Comparison of ENCODE assay signal across 9 cellular contexts in genomic region chr1:161226320-161226711, GRCh38. TPM values are rescaled to one million over a fixed set of nuclear protein-coding genes. Genes with fewer than 3 reads are reported as not detected.
DNase-seq lines count a peak whose midpoint lies in the region; TF ChIP-seq lines count a peak whose summit lies in the region.
"Had no signal": no experiment of that assay in that cellular context is flagged by ENCODE, and none has a peak within 500 bp of the region (broad histone marks: within the 10 kb centered on the region; RNA-seq: fewer than 3 reads in every experiment).

No MANE protein-coding gene starts in this region.

- H3K9ac ChIP-seq in OCI-LY1 (ENCODE audit: low read length) = peak overlapping the region; percentile 77
- H3K9ac ChIP-seq in endodermal cell (ENCODE audit: extremely low read depth, low read length, poor library complexity, severe bottlenecking) = no peak overlapping the region

- H3K4me2 ChIP-seq in OCI-LY1 (ENCODE audit: low read length) = peak overlapping the region; percentile 87
- peak overlapping the region; percentile 96 for H3K4me2 ChIP-seq in osteoblast (ENCODE audit: insufficient read depth, low read length)

- H3K9me3 ChIP-seq in OCI-LY1 (ENCODE audit: low read length) = no peaks in the 10 kb centered on the region
- H3K9me3 ChIP-seq in endodermal cell (ENCODE audit: control insufficient read depth, low read length) = no peaks in the 10 kb centered on the region
- no peaks in the 10 kb centered on the region for H3K9me3 ChIP-seq in osteoblast (ENCODE audit: low read depth, low read length)

- peaks cover 24% of the 10 kb centered on the region for H3K4me1 ChIP-seq in OCI-LY1 (ENCODE audit: insufficient read depth, low read length, severe bottlenecking)
- peaks cover 14% of the 10 kb centered on the region for H3K4me1 ChIP-seq in endodermal cell (ENCODE audit: control insufficient read depth, insufficient read depth, low read length)
- H3K4me1 ChIP-seq in osteoblast (ENCODE audit: insufficient read depth, low read length) = peaks cover 17% of the 10 kb centered on the region

- peak overlapping the region; percentile 28 for H3K27ac ChIP-seq in OCI-LY1 (ENCODE audit: low read depth, low read length, poor library complexity, severe bottlenecking)
- H3K27ac ChIP-seq in endodermal cell (ENCODE audit: low read depth, low read length) = no peak overlapping the region
- peak overlapping the region; percentile 66 for H3K27ac ChIP-seq in osteoblast (ENCODE audit: low read depth, low read length)

- no peaks in the 10 kb centered on the region for H3K9me2 ChIP-seq in OCI-LY1 (ENCODE audit: low read depth, low read length)

- H3K27ac Mint-ChIP-seq in endodermal cell = peak overlapping the region; percentile 94

- peak overlapping the region; percentile 74 for H3K4me3 ChIP-seq in OCI-LY1 (ENCODE audit: low read depth, low read length, poor library complexity, severe bottlenecking)
- peak overlapping the region; percentile 96 for H3K4me3 ChIP-seq in endodermal cell (ENCODE audit: low read length)
- peak overlapping the region; percentile 96 for H3K4me3 ChIP-seq in osteoblast (ENCODE audit: insufficient read depth, low read length)

- peaks cover 16% of the 10 kb centered on the region for H3K36me3 Mint-ChIP-seq in endodermal cell (ENCODE audit: low read depth)

- H3K4me3 Mint-ChIP-seq in endodermal cell = peak overlapping the region; percentile 85

- H4K20me1 ChIP-seq in OCI-LY1 (ENCODE audit: insufficient read depth, low read length) = no peaks in the 10 kb centered on the region
- H4K20me1 ChIP-seq in osteoblast (ENCODE audit: insufficient read depth, low read length) = no peaks in the 10 kb centered on the region

- DNase-seq in ELR (ENCODE audit: low read depth) (peak; percentile 23), endodermal cell (peak; percentile 65), osteoblast (ENCODE audit: insufficient read length, low spot score, missing footprints) (no peak), 8988T (no peak), D341Med (ENCODE audit: low spot score) (no peak), GM10266 (ENCODE audit: extremely low spot score) (no peak), HT-29 (ENCODE audit: low spot score) (no peak)

- no peaks in the 10 kb centered on the region for H3F3A ChIP-seq in OCI-LY1 (ENCODE audit: insufficient read depth, low read length)

- H3K27me3 ChIP-seq in OCI-LY1 (ENCODE audit: insufficient read depth, low read length) (no peaks in the 10 kb centered on the region), endodermal cell (ENCODE audit: control insufficient read depth, insufficient read depth, low read length, poor library complexity, severe bottlenecking) (no peaks in the 10 kb centered on the region), osteoblast (ENCODE audit: insufficient read depth, low read length) (no peaks in the 10 kb centered on the region)

- no peaks in the 10 kb centered on the region for H3K9me3 Mint-ChIP-seq in endodermal cell

- peaks cover 32% of the 10 kb centered on the region for H3K36me3 ChIP-seq in OCI-LY1 (ENCODE audit: insufficient read depth, low read length)
- H3K36me3 ChIP-seq in endodermal cell (ENCODE audit: control insufficient read depth, insufficient read depth, low read length) = peaks cover 14% of the 10 kb centered on the region
- peaks cover 21% of the 10 kb centered on the region for H3K36me3 ChIP-seq in osteoblast (ENCODE audit: insufficient read depth, low read length)

- H3K79me2 ChIP-seq in OCI-LY1 (ENCODE audit: insufficient read depth, low read length) = no peaks in the 10 kb centered on the region
- H3K79me2 ChIP-seq in osteoblast (ENCODE audit: insufficient read depth, low read length) = peaks cover 12% of the 10 kb centered on the region

- H3K27me3 Mint-ChIP-seq in endodermal cell (ENCODE audit: insufficient read depth) = no peaks in the 10 kb centered on the region

- H3K4me1 Mint-ChIP-seq in endodermal cell = peaks cover 45% of the 10 kb centered on the region

- TF ChIP-seq CTCF in OCI-LY1 (IDR thresholded peaks at IDR 0.05; ENCODE audit: low read length) = no peak
- no peak for TF ChIP-seq CTCF in endodermal cell (conservative IDR thresholded peaks at IDR 0.05)
- TF ChIP-seq CTCF in osteoblast (IDR thresholded peaks at IDR 0.05; ENCODE audit: extremely low read depth, low read depth, low read length) = no peak
- TF ChIP-seq CTCF in GM10266 (IDR thresholded peaks at IDR 0.05; ENCODE audit: control insufficient read depth, insufficient read depth, low read depth, missing control alignments) = no peak

- 15 to 47% methylated on average over 4 to 15 of the region's 15 CpGs for WGBS in endodermal cell (ENCODE audit: insufficient coverage in 1 of 2, insufficient read length in 1 of 2), 2 experiments

- no peak overlapping the region for H2AFZ ChIP-seq in OCI-LY1 (ENCODE audit: low read length)
- H2AFZ ChIP-seq in osteoblast (ENCODE audit: low read length) = peak overlapping the region; percentile 99

RNA-seq across cellular contexts. Expression of gene TOMM40L, which starts 0.5 kb away (rescaled TPM):
- 10 to 100 TPM in 1 of 2 donors, 1 to 10 TPM in 1; 9.0 to 11.6 TPM for total RNA-seq in endodermal cell
- polyA plus RNA-seq in endodermal cell (2013, experiment 1 of 2) = 9.8 TPM
- 10.6 TPM for polyA plus RNA-seq in endodermal cell (2013, experiment 2 of 2)
- 6.5 and 8.8 TPM in 2 replicates for total RNA-seq in osteoblast
- 3.5 and 3.6 TPM in 2 replicates for total RNA-seq in HT-29 (2014; rRNA removed; shearing (Covaris generic))

RNA-seq across cellular contexts. Expression of gene APOA2, which starts 2.9 kb away (rescaled TPM):
- total RNA-seq in endodermal cell = 100 to 1,000 TPM; 268 to 396 TPM
- polyA plus RNA-seq in endodermal cell (2013, experiment 1 of 2) = 149 TPM
- polyA plus RNA-seq in endodermal cell (2013, experiment 2 of 2) = 136 TPM
- not detected in 2 replicates for total RNA-seq in osteoblast
- 0.52 TPM in 1 of 2 replicates, not detected in the other for total RNA-seq in HT-29 (2014; rRNA removed; shearing (Covaris generic))
- total RNA-seq: RPMI7951 had no signal

RNA-seq across cellular contexts. Expression of gene FCER1G, which starts 11.2 kb away (rescaled TPM):
- under 1 TPM; 0.68 to 0.69 TPM for total RNA-seq in endodermal cell
- polyA plus RNA-seq in endodermal cell (2013, experiment 1 of 2) = not detected
- not detected for polyA plus RNA-seq in endodermal cell (2013, experiment 2 of 2)
- 0.29 and 0.72 TPM in 2 replicates for total RNA-seq in osteoblast
- not detected in 2 replicates for total RNA-seq in HT-29 (2014; rRNA removed; shearing (Covaris generic))
- total RNA-seq: RPMI7951 had no signal

RNA-seq across cellular contexts. Expression of gene NR1I3, which starts 11.7 kb away (rescaled TPM):
- total RNA-seq in endodermal cell (not detected), osteoblast (not detected in 2 replicates)
- not detected for polyA plus RNA-seq in endodermal cell (2013, experiment 1 of 2)
- not detected for polyA plus RNA-seq in endodermal cell (2013, experiment 2 of 2)
- not detected in 2 replicates for total RNA-seq in HT-29 (2014; rRNA removed; shearing (Covaris generic))
- total RNA-seq: RPMI7951 had no signal

RNA-seq across cellular contexts. Expression of gene NDUFS2, which starts 24.1 kb away (rescaled TPM):
- total RNA-seq in endodermal cell (10 to 100 TPM; 83.5 to 100.0 TPM), osteoblast (103 and 130 TPM in 2 replicates)
- 130 TPM for polyA plus RNA-seq in endodermal cell (2013, experiment 1 of 2)
- 112 TPM for polyA plus RNA-seq in endodermal cell (2013, experiment 2 of 2)
- 90.6 and 122 TPM in 2 replicates for total RNA-seq in HT-29 (2014; rRNA removed; shearing (Covaris generic))

Comparison
In these comparisons a context has a peak if more than half of its experiments do, and no peak if none do; other contexts are left out.
1. DNase-seq: peak in ELR (single experiment) and endodermal cell (single experiment); none in osteoblast (single experiment), 8988T (single experiment), D341Med (single experiment), GM10266 (single experiment) and HT-29 (single experiment).
2. RNA of gene APOA2, which starts 2.9 kb away (total RNA-seq): 268 to 396 TPM in endodermal cell; not detected in osteoblast and 0.52 TPM in HT-29; every median in the first group is over 100 times any median in the second.
3. Peak in every context shown above with its lines, with median percentiles within 50 percentile points of each other: H3K4me3 ChIP-seq.